ENCODE assay signal across 1 cellular context in the genomic region with DNA sequence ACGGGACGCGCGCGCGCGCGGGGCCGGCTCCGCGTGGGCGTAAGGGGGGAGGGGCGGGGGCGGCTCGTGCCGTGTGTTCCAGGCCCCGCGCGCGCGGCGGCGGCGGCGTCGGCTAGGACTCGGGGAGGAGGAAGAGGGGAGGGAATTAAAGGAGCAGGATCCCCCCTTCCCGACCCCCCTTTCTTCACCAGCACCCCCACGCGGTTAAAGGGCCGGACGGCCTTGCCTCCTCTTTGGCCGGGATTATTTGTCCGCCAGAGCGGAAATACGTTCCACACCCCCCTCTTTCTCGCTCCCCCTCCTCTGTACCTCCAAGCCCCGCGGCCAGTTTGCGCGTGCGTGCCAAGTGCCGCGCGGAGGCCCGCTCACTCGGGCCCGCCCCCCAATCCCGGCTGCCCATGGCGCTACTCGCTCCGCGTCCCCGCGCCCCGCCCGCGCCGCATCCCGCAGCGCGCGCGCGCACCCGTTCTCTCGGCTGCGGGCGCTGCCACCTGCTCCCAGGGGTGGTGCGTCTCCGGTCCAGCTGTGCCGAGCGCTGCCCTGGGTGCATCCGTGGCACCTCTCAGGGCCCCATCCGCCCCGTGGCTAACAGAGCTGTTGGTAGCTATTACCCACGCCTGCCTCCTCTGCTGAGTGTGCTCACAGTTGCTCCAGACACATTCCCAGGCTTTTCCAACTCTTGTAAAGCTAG.
A peak's percentile ranks its signal among the peaks of the same experiment; 100 is the strongest.
TF ChIP-seq lines count a peak whose summit lies in the region.

A gene with protein sequence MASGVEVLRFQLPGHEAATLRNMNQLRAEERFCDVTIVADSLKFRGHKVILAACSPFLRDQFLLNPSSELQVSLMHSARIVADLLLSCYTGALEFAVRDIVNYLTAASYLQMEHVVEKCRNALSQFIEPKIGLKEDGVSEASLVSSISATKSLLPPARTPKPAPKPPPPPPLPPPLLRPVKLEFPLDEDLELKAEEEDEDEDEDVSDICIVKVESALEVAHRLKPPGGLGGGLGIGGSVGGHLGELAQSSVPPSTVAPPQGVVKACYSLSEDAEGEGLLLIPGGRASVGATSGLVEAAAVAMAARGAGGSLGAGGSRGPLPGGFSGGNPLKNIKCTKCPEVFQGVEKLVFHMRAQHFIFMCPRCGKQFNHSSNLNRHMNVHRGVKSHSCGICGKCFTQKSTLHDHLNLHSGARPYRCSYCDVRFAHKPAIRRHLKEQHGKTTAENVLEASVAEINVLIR (minus strand): TSS at position 134 of the 691 bp plus-strand sequence. CDS start 781 bp downstream, outside the sequence.

TF ChIP-seq in HEK293, 187 proteins besides CTCF, POLR2A, EP300 and RAD21 (continues in another document):
- TF ChIP-seq, protein P1, sequence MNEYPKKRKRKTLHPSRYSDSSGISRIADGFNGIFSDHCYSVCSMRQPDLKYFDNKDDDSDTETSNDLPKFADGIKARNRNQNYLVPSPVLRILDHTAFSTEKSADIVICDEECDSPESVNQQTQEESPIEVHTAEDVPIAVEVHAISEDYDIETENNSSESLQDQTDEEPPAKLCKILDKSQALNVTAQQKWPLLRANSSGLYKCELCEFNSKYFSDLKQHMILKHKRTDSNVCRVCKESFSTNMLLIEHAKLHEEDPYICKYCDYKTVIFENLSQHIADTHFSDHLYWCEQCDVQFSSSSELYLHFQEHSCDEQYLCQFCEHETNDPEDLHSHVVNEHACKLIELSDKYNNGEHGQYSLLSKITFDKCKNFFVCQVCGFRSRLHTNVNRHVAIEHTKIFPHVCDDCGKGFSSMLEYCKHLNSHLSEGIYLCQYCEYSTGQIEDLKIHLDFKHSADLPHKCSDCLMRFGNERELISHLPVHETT (tag by site-specific recombination; IDR thresholded peaks at IDR 0.05), result no peak
- TF ChIP-seq YY1 (tag by site-specific recombination; IDR thresholded peaks at IDR 0.05) (0 out of 2 replicates have a peak, but pooled peaks have one; percentile 20), SP2 (tag by site-specific recombination; IDR thresholded peaks at IDR 0.05) (peak; percentile 62), REPIN1 (tag by site-specific recombination; IDR thresholded peaks at IDR 0.05; ENCODE audit: low read depth) (no peak), ZNF654 (tag by site-specific recombination; IDR thresholded peaks at IDR 0.05; ENCODE audit: low read depth) (no peak), ZSCAN16 (tag by site-specific recombination; IDR thresholded peaks at IDR 0.05) (no peak), ZFHX2 (tag by site-specific recombination; conservative IDR thresholded peaks at IDR 0.05) (peak; percentile 56; the same call in 1 of the 2 replicates), ZNF561 (tag by site-specific recombination; IDR thresholded peaks at IDR 0.05; ENCODE audit: borderline replicate concordance) (peak; percentile 86; the same call in 1 of the 2 replicates), ZNF555 (tag by site-specific recombination; conservative IDR thresholded peaks at IDR 0.05) (no peak), EGR2 (tag by site-specific recombination; IDR thresholded peaks at IDR 0.05; ENCODE audit: low read depth) (no peak), ZNF214 (tag by site-specific recombination; IDR thresholded peaks at IDR 0.05; ENCODE audit: borderline replicate concordance) (no peak), ZNF140 (tag by site-specific recombination; IDR thresholded peaks at IDR 0.05) (no peak), HOXD13 (CRISPR knock-in tag; IDR thresholded peaks at IDR 0.05; ENCODE audit: borderline replicate concordance) (0 out of 2 replicates have a peak, but pooled peaks have one; percentile 42), KLF8 (tag by site-specific recombination; IDR thresholded peaks at IDR 0.05) (peak; percentile 55), ZNF529 (tag by site-specific recombination; IDR thresholded peaks at IDR 0.05; ENCODE audit: insufficient replicate concordance) (no peak), MZF1 (tag by site-specific recombination; IDR thresholded peaks at IDR 0.05; ENCODE audit: borderline replicate concordance) (no peak; the same call in 1 of the 2 replicates), HOXA7 (CRISPR knock-in tag; IDR thresholded peaks at IDR 0.05; ENCODE audit: borderline replicate concordance) (no peak), GLIS1 (tag by site-specific recombination; IDR thresholded peaks at IDR 0.05) (peak; percentile 79)
- TF ChIP-seq, protein P2, sequence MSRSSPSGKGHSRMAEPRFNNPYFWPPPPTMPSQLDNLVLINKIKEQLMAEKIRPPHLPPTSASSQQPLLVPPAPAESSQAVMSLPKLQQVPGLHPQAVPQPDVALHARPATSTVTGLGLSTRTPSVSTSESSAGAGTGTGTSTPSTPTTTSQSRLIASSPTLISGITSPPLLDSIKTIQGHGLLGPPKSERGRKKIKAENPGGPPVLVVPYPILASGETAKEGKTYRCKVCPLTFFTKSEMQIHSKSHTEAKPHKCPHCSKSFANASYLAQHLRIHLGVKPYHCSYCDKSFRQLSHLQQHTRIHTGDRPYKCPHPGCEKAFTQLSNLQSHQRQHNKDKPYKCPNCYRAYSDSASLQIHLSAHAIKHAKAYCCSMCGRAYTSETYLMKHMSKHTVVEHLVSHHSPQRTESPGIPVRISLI (tag by site-specific recombination; IDR thresholded peaks at IDR 0.05), result no peak
- TF ChIP-seq, protein P3, sequence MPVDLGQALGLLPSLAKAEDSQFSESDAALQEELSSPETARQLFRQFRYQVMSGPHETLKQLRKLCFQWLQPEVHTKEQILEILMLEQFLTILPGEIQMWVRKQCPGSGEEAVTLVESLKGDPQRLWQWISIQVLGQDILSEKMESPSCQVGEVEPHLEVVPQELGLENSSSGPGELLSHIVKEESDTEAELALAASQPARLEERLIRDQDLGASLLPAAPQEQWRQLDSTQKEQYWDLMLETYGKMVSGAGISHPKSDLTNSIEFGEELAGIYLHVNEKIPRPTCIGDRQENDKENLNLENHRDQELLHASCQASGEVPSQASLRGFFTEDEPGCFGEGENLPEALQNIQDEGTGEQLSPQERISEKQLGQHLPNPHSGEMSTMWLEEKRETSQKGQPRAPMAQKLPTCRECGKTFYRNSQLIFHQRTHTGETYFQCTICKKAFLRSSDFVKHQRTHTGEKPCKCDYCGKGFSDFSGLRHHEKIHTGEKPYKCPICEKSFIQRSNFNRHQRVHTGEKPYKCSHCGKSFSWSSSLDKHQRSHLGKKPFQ (tag by site-specific recombination; IDR thresholded peaks at IDR 0.05), result no peak
- TF ChIP-seq, protein P4, sequence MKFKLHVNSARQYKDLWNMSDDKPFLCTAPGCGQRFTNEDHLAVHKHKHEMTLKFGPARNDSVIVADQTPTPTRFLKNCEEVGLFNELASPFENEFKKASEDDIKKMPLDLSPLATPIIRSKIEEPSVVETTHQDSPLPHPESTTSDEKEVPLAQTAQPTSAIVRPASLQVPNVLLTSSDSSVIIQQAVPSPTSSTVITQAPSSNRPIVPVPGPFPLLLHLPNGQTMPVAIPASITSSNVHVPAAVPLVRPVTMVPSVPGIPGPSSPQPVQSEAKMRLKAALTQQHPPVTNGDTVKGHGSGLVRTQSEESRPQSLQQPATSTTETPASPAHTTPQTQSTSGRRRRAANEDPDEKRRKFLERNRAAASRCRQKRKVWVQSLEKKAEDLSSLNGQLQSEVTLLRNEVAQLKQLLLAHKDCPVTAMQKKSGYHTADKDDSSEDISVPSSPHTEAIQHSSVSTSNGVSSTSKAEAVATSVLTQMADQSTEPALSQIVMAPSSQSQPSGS (tag by site-specific recombination; IDR thresholded peaks at IDR 0.05; ENCODE audit: low read depth), result no peak
- TF ChIP-seq, protein P5, sequence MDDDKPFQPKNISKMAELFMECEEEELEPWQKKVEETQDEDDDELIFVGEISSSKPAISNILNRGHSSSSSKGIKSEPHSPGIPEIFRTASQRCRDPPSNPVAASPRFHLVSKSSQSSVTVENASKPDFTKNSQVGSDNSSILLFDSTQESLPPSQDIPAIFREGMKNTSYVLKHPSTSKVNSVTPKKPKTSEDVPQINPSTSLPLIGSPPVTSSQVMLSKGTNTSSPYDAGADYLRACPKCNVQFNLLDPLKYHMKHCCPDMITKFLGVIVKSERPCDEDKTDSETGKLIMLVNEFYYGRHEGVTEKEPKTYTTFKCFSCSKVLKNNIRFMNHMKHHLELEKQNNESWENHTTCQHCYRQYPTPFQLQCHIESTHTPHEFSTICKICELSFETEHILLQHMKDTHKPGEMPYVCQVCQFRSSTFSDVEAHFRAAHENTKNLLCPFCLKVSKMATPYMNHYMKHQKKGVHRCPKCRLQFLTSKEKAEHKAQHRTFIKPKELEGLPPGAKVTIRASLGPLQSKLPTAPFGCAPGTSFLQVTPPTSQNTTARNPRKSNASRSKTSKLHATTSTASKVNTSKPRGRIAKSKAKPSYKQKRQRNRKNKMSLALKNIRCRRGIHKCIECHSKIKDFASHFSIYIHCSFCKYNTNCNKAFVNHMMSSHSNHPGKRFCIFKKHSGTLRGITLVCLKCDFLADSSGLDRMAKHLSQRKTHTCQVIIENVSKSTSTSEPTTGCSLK (tag by site-specific recombination; IDR thresholded peaks at IDR 0.05), result no peak
- TF ChIP-seq, protein P6, sequence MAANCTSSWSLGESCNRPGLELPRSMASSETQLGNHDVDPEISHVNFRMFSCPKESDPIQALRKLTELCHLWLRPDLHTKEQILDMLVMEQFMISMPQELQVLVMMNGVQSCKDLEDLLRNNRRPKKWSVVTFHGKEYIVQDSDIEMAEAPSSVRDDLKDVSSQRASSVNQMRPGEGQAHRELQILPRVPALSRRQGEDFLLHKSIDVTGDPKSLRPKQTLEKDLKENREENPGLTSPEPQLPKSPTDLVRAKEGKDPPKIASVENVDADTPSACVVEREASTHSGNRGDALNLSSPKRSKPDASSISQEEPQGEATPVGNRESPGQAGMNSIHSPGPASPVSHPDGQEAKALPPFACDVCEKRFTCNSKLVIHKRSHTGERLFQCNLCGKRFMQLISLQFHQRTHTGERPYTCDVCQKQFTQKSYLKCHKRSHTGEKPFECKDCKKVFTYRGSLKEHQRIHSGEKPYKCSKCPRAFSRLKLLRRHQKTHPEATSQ (tag by site-specific recombination; IDR thresholded peaks at IDR 0.05), result no peak
- TF ChIP-seq, protein P7, sequence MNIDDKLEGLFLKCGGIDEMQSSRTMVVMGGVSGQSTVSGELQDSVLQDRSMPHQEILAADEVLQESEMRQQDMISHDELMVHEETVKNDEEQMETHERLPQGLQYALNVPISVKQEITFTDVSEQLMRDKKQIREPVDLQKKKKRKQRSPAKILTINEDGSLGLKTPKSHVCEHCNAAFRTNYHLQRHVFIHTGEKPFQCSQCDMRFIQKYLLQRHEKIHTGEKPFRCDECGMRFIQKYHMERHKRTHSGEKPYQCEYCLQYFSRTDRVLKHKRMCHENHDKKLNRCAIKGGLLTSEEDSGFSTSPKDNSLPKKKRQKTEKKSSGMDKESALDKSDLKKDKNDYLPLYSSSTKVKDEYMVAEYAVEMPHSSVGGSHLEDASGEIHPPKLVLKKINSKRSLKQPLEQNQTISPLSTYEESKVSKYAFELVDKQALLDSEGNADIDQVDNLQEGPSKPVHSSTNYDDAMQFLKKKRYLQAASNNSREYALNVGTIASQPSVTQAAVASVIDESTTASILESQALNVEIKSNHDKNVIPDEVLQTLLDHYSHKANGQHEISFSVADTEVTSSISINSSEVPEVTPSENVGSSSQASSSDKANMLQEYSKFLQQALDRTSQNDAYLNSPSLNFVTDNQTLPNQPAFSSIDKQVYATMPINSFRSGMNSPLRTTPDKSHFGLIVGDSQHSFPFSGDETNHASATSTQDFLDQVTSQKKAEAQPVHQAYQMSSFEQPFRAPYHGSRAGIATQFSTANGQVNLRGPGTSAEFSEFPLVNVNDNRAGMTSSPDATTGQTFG (tag by site-specific recombination; IDR thresholded peaks at IDR 0.05; ENCODE audit: borderline replicate concordance), result no peak
- TF ChIP-seq, protein P8, sequence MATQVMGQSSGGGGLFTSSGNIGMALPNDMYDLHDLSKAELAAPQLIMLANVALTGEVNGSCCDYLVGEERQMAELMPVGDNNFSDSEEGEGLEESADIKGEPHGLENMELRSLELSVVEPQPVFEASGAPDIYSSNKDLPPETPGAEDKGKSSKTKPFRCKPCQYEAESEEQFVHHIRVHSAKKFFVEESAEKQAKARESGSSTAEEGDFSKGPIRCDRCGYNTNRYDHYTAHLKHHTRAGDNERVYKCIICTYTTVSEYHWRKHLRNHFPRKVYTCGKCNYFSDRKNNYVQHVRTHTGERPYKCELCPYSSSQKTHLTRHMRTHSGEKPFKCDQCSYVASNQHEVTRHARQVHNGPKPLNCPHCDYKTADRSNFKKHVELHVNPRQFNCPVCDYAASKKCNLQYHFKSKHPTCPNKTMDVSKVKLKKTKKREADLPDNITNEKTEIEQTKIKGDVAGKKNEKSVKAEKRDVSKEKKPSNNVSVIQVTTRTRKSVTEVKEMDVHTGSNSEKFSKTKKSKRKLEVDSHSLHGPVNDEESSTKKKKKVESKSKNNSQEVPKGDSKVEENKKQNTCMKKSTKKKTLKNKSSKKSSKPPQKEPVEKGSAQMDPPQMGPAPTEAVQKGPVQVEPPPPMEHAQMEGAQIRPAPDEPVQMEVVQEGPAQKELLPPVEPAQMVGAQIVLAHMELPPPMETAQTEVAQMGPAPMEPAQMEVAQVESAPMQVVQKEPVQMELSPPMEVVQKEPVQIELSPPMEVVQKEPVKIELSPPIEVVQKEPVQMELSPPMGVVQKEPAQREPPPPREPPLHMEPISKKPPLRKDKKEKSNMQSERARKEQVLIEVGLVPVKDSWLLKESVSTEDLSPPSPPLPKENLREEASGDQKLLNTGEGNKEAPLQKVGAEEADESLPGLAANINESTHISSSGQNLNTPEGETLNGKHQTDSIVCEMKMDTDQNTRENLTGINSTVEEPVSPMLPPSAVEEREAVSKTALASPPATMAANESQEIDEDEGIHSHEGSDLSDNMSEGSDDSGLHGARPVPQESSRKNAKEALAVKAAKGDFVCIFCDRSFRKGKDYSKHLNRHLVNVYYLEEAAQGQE (tag by site-specific recombination; IDR thresholded peaks at IDR 0.05), result no peak
- TF ChIP-seq, protein P9, sequence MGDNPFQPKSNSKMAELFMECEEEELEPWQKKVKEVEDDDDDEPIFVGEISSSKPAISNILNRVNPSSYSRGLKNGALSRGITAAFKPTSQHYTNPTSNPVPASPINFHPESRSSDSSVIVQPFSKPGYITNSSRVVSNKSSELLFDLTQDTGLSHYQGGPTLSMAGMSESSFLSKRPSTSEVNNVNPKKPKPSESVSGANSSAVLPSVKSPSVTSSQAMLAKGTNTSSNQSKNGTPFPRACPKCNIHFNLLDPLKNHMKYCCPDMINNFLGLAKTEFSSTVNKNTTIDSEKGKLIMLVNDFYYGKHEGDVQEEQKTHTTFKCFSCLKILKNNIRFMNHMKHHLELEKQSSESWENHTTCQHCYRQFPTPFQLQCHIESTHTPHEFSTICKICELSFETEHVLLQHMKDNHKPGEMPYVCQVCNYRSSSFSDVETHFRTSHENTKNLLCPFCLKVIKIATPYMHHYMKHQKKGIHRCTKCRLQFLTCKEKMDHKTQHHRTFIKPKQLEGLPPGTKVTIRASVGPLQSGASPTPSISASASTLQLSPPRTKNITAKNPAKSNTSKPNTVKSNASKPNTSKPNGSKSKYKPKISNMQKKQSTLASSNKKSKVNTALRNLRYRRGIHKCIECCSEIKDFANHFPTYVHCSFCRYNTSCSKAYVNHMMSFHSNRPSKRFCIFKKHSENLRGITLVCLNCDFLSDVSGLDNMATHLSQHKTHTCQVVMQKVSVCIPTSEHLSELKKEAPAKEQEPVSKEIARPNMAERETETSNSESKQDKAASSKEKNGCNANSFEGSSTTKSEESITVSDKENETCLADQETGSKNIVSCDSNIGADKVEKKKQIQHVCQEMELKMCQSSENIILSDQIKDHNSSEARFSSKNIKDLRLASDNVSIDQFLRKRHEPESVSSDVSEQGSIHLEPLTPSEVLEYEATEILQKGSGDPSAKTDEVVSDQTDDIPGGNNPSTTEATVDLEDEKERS (tag by site-specific recombination; IDR thresholded peaks at IDR 0.05), result no peak
- TF ChIP-seq, protein P10, sequence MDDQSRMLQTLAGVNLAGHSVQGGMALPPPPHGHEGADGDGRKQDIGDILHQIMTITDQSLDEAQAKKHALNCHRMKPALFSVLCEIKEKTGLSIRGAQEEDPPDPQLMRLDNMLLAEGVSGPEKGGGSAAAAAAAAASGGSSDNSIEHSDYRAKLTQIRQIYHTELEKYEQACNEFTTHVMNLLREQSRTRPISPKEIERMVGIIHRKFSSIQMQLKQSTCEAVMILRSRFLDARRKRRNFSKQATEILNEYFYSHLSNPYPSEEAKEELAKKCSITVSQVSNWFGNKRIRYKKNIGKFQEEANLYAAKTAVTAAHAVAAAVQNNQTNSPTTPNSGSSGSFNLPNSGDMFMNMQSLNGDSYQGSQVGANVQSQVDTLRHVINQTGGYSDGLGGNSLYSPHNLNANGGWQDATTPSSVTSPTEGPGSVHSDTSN (CRISPR knock-in tag; IDR thresholded peaks at IDR 0.05), result peak; percentile 71; the same call in 1 of the 2 replicates
